Comparison of ENCODE assay signal across 9 cellular contexts in the genomic region with DNA sequence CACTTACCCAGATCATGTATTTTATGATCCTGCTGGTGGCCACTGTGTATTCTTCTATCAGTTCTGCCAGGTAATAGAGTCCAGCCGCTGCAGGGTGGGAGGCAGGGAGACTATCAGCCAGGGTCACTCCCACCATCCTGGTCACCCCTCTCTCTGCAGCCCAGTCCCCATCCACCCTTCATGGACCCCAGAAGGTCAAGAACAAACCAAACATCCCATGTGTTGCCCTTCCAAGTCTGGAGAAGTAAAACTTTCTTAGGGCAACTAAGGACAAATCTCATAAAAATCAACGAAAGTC. TPM values are rescaled to one million over a fixed set of nuclear protein-coding genes. Genes with fewer than 3 reads are reported as not detected.
A peak's percentile ranks its signal among the peaks of the same experiment; 100 is the strongest.
DNase-seq lines count a peak whose midpoint lies in the region; ATAC-seq and TF ChIP-seq lines count a peak whose summit lies in the region.
"Had no signal": no experiment of that assay in that cellular context is flagged by ENCODE, and none has a peak within 500 bp of the region (broad histone marks: within the 10 kb centered on the region; RNA-seq: fewer than 3 reads in every experiment).

No MANE protein-coding gene starts in this region.

- H3K27me3 Mint-ChIP-seq in activated B cell treated with CpG ODN at 0.5 μM for 24 hours = no peaks in the 10 kb centered on the region

- H3K36me3 Mint-ChIP-seq in activated B cell treated with CpG ODN at 0.5 μM for 24 hours (ENCODE audit: low read depth) = peaks cover 40% of the 10 kb centered on the region

- TF ChIP-seq CTCF in activated B cell treated with CpG ODN at 0.5 μM for 24 hours (IDR thresholded peaks at IDR 0.05) = no peak
- no peak for TF ChIP-seq CTCF in spleen (IDR thresholded peaks at IDR 0.05 in 8 of 11, conservative IDR thresholded peaks at IDR 0.05 in 3 of 11)

- peak overlapping the region in 5 of 8 donors; percentile 86 to 93 (median 86) for H3K27ac ChIP-seq in spleen

- no peaks in the 10 kb centered on the region for H3K9me3 Mint-ChIP-seq in activated B cell treated with CpG ODN at 0.5 μM for 24 hours

- H3K4me1 ChIP-seq in spleen = peaks cover 14 to 52% (median 35%) of the 10 kb centered on the region in 6 donors

- H3K27ac Mint-ChIP-seq in activated B cell treated with CpG ODN at 0.5 μM for 24 hours = peak overlapping the region; percentile 87

- ATAC-seq in activated B cell treated with CpG ODN at 0.5 μM for 24 hours (ENCODE audit: low read depth) = no peak

- POLR2A ChIA-PET in activated B cell treated with CpG ODN at 0.5 μM for 24 hours (lab: Charles Lee) = no interaction called here

- peak overlapping the region; percentile 95; the same call in 1 of the 2 replicates for H3K4me3 ChIP-seq in H7 (ENCODE audit: insufficient read depth, low read depth, low read length)
- peak overlapping the region; percentile 85 for H3K4me3 ChIP-seq in iPS-11a (ENCODE audit: low read depth, low read length)
- peak overlapping the region; percentile 69 to 99 (median 88) for H3K4me3 ChIP-seq in spleen

- no peak for TF ChIP-seq POLR2A in spleen (IDR thresholded peaks at IDR 0.05)

- peaks cover 33% of the 10 kb centered on the region for H3K4me1 Mint-ChIP-seq in activated B cell treated with CpG ODN at 0.5 μM for 24 hours

- intact Hi-C loops in activated B cell treated with CpG ODN at 0.5 μM for 24 hours (cut with micrococcal nuclease) = loop anchor here (10.0 kb wide), 1 partner anchor 1079 kb away; a partner anchor contains a TSS
- intact Hi-C loops in spleen (cut with DNase I; ENCODE audit: low total_unique reads) = no loop called here

- H3K9me3 ChIP-seq in spleen = no peaks in the 10 kb centered on the region

- peak overlapping the region; percentile 96 for H3K4me3 Mint-ChIP-seq in activated B cell treated with CpG ODN at 0.5 μM for 24 hours

- DNase-seq in H7 (peak; percentile 11), activated B cell treated with CpG ODN at 0.5 μM for 24 hours (peak; percentile 9), spleen (peak; percentile 67), NCI-H1694 (lab: John Stamatoyannopoulos, UW) (no peak), NCI-H2029 treated with DMSO at 0.1 percent for 48 hours (lab: John Stamatoyannopoulos, UW) (no peak), NCI-H524 (lab: John Stamatoyannopoulos, UW) (no peak)
- no peak for DNase-seq in stimulated activated naive CD4-positive, alpha-beta T cell treated with Interleukin-2 at 50 U/mL for 16 hours (lab: John Stamatoyannopoulos, UW)
- DNase-seq: activated CD4-positive, alpha-beta T cell treated with anti-CD3 and anti-CD28 coated beads, Interleukin-2, amount 50 U/mL, for 1 hour had no signal

- no peaks in the 10 kb centered on the region; the same call in 1 of the 2 replicates for H3K36me3 ChIP-seq in H7 (replicated peaks; ENCODE audit: control insufficient read depth, insufficient read depth, low read length)
- peaks cover 0 to 42% (median 29%) of the 10 kb centered on the region in 6 donors for H3K36me3 ChIP-seq in spleen

- 52 to 66% (median 63%) methylated on average over 2 of the region's 2 CpGs for WGBS in spleen, 5 donors

- H3K27me3 ChIP-seq in H7 (ENCODE audit: control insufficient read depth, insufficient read depth, low read length) = no peaks in the 10 kb centered on the region
- no peaks in the 10 kb centered on the region for H3K27me3 ChIP-seq in spleen (replicated peaks in 1 of 7)

- CTCF ChIA-PET in activated B cell treated with CpG ODN at 0.5 μM for 24 hours (lab: Charles Lee) = no interaction called here

RNA-seq across cellular contexts. Expression of a gene that starts 1.0 kb away (rescaled TPM):
- total RNA-seq in H7 (2014; rRNA removed; shearing (Covaris generic)) = 13.4 and 13.5 TPM in 2 replicates
- total RNA-seq in activated B cell treated with CpG ODN at 0.5 μM for 24 hours = 46.8 and 54.1 TPM in 2 replicates
- total RNA-seq in spleen = 10 to 100 TPM; 28.6 to 55.7 (median 39.8) TPM
- polyA plus RNA-seq in spleen = 10 to 100 TPM in 2 of 3 donors, 1 to 10 TPM in 1; 8.7 to 21.7 (median 12.9) TPM

RNA-seq across cellular contexts. Expression of a gene that starts 15.2 kb away (rescaled TPM):
- not detected in 2 replicates for total RNA-seq in H7 (2014; rRNA removed; shearing (Covaris generic))
- total RNA-seq in activated B cell treated with CpG ODN at 0.5 μM for 24 hours (0.71 and 2.5 TPM in 2 replicates), spleen (1 to 10 TPM in 3 of 7 donors, under 1 TPM in 2, not detected in 2; 0.39 to 1.7 (median 1.3) TPM)
- under 1 TPM; 0.22 to 0.72 (median 0.27) TPM for polyA plus RNA-seq in spleen

RNA-seq across cellular contexts. Expression of a gene that starts 57.9 kb away (rescaled TPM):
- total RNA-seq in H7 (2014; rRNA removed; shearing (Covaris generic)) = 0.14 TPM in 1 of 2 replicates, not detected in the other
- not detected in 2 replicates for total RNA-seq in activated B cell treated with CpG ODN at 0.5 μM for 24 hours
- total RNA-seq in spleen = not detected
- under 1 TPM in 2 of 3 donors, not detected in 1; 0.06 to 0.11 TPM for polyA plus RNA-seq in spleen

Comparison
In these comparisons a context has a peak if more than half of its experiments do, and no peak if none do; other contexts are left out.
1. DNase-seq: peak in H7 (single experiment), activated B cell treated with CpG ODN at 0.5 μM for 24 hours (single experiment) and spleen (single experiment); none in stimulated activated naive CD4-positive, alpha-beta T cell treated with Interleukin-2 at 50 U/mL for 16 hours (single experiment), NCI-H1694 (single experiment), NCI-H2029 treated with DMSO at 0.1 percent for 48 hours (single experiment) and NCI-H524 (0 of 2).
2. Peak in every context shown above with its lines, with median percentiles within 50 percentile points of each other: H3K4me3 ChIP-seq.